Comparison of ENCODE assay signal across 8 cellular contexts in genomic region chr16:85557083-85557975, GRCh38. TPM values are rescaled to one million over a fixed set of nuclear protein-coding genes. Genes with fewer than 3 reads are reported as not detected.
DNase-seq lines count a peak whose midpoint lies in the region; ATAC-seq and TF ChIP-seq lines count a peak whose summit lies in the region.

No MANE protein-coding gene starts in this region.

- intact Hi-C loops in vagina (cut with DNase I): loop anchor here (5.0 kb wide), 1 partner anchor 55 kb away; the partner anchor contains the start of gene GSE1

- H3K27ac Mint-ChIP-seq in WTC11 (peak overlapping the region; percentile 95), naive B cell (peak overlapping the region; percentile 77 to 98 (median 96))

- POLR2A ChIA-PET in WTC11 (lab: Charles Lee): interaction anchor here (0.6 to 2.2 kb wide), 9 partner anchors 17 to 108 kb away, joined by 3 to 20 read pairs (median 3); partner anchors contain the start of gene GSE1

- TF ChIP-seq POLR2A in vagina (IDR thresholded peaks at IDR 0.05): no peak

- ATAC-seq in WTC11 (no peak; the same call in 1 of the 2 replicates), naive B cell (ENCODE audit: low read depth in 2 of 2) (peak; percentile 29 to 30), GM19463 (IDR thresholded peaks at IDR 0.05; ENCODE audit: unreplicated experiment) (no peak)

- DNase-seq in EL (peak; percentile 29), HT-29 (ENCODE audit: low spot score) (peak; percentile 45), WTC11 (ENCODE audit: low spot score) (no peak), naive B cell (no peak), vagina (ENCODE audit: extremely low spot score in 2 of 2) (no peak), amygdala (lab: John Stamatoyannopoulos, UW) (no peak)
- DNase-seq in effector CD8-positive, alpha-beta T cell (lab: John Stamatoyannopoulos, UW): peak; percentile 39

- H3K27me3 Mint-ChIP-seq in WTC11 (ENCODE audit: low read depth): peaks cover 8% of the 10 kb centered on the region
- H3K27me3 Mint-ChIP-seq in naive B cell: no peaks in the 10 kb centered on the region

- no peak for TF ChIP-seq CTCF in WTC11 (IDR thresholded peaks at IDR 0.05)
- TF ChIP-seq CTCF in vagina (IDR thresholded peaks at IDR 0.05): no peak

- H3K4me3 ChIP-seq in vagina: peak overlapping the region; percentile 67 to 74

- H3K36me3 ChIP-seq in vagina: no peaks in the 10 kb centered on the region

- H3K4me1 Mint-ChIP-seq in WTC11: peaks cover 57% of the 10 kb centered on the region
- H3K4me1 Mint-ChIP-seq in naive B cell: peaks cover 44 to 65% (median 62%) of the 10 kb centered on the region in 3 donors

- H3K9me3 Mint-ChIP-seq in WTC11 (no peaks in the 10 kb centered on the region), naive B cell (no peaks in the 10 kb centered on the region)

- peaks cover 62% of the 10 kb centered on the region for H3K4me1 ChIP-seq in vagina

- peak overlapping the region; percentile 82 for H3K27ac ChIP-seq in vagina

- H3K4me3 Mint-ChIP-seq in WTC11 (peak overlapping the region; percentile 69), naive B cell (peak overlapping the region; percentile 87 to 99 (median 94))

- no peaks in the 10 kb centered on the region for H3K36me3 Mint-ChIP-seq in WTC11
- no peaks in the 10 kb centered on the region for H3K36me3 Mint-ChIP-seq in naive B cell

- CTCF ChIA-PET in WTC11 (lab: Charles Lee): interaction anchor here (0.7 to 2.4 kb wide), 40 partner anchors 8 to 442 kb away, joined by 3 to 40 read pairs (median 4); partner anchors contain the start of gene GSE1

- H3K9me3 ChIP-seq in vagina: no peaks in the 10 kb centered on the region

- H3K27me3 ChIP-seq in vagina: no peaks in the 10 kb centered on the region

TF ChIP-seq in WTC11, 78 proteins besides CTCF, POLR2A, EP300 and RAD21:
- peak; percentile 61; the same call in 1 of the 2 replicates for TF ChIP-seq ZNF423 (CRISPR knock-in tag; IDR thresholded peaks at IDR 0.05)
- peak; percentile 90 for TF ChIP-seq USF2 (CRISPR knock-in tag; IDR thresholded peaks at IDR 0.05)
- no peak for TF ChIP-seq E2F4 (CRISPR knock-in tag; IDR thresholded peaks at IDR 0.05; ENCODE audit: borderline replicate concordance, low read depth)
- TF ChIP-seq USF1 (CRISPR knock-in tag; IDR thresholded peaks at IDR 0.05): peak; percentile 91

RNA-seq across cellular contexts. Expression of gene GSE1, which starts 55.8 kb away (rescaled TPM):
- 81.1 and 84.7 TPM in 2 replicates for total RNA-seq in HT-29 (2014; rRNA removed; shearing (Covaris generic))
- total RNA-seq in WTC11 (2021) (91.0 to 124 TPM (median 93.8 TPM) in 3 replicates), vagina (80.8 TPM)
- polyA plus RNA-seq in naive B cell (ENCODE audit: low read depth in 6 of 6): 1 to 10 TPM in 5 of 6 donors, under 1 TPM in 1; 1.00 to 8.3 (median 3.9) TPM

Comparison
In these comparisons a context has a peak if more than half of its experiments do, and no peak if none do; other contexts are left out.
1. DNase-seq: peak in EL (single experiment), HT-29 (single experiment) and effector CD8-positive, alpha-beta T cell (single experiment); none in WTC11 (single experiment), naive B cell (single experiment), vagina (0 of 2) and amygdala (0 of 56).
2. ATAC-seq: peak in naive B cell (2 of 2); none in WTC11 (single experiment) and GM19463 (single experiment).